9 cellular contexts compared by ENCODE assay signal in genomic region chr10:43136995-43137700, GRCh38. TPM values are rescaled to one million over a fixed set of nuclear protein-coding genes. Genes with fewer than 3 reads are reported as not detected.
A peak's percentile ranks its signal among the peaks of the same experiment; 100 is the strongest.
DNase-seq lines count a peak whose midpoint lies in the region; ATAC-seq, FAIRE-seq and TF ChIP-seq lines count a peak whose summit lies in the region.
"Had no signal": no experiment of that assay in that cellular context is flagged by ENCODE, and none has a peak within 500 bp of the region (broad histone marks: within the 10 kb centered on the region; RNA-seq: fewer than 3 reads in every experiment).

No MANE protein-coding gene starts in this region.

- H3K36me3 ChIP-seq in cardiac muscle cell (no peaks in the 10 kb centered on the region), GM12878 (ENCODE audit: control insufficient read depth in 2 of 2, insufficient read depth in 2 of 2, low read length in 1 of 2) (no peaks in the 10 kb centered on the region), mesenchymal stem cell (ENCODE audit: control insufficient read depth in 1 of 2, insufficient read depth in 2 of 2, low read depth in 1 of 2, low read length in 2 of 2) (no peaks in the 10 kb centered on the region), aorta (ENCODE audit: control insufficient read depth in 1 of 2, insufficient read depth in 2 of 2, low read length in 1 of 2) (no peaks in the 10 kb centered on the region)

- CTCF ChIA-PET in GM12878 (lab: Yijun Ruan, JAX) = no interaction called here

- no peak for TF ChIP-seq POLR2A in GM12878 (IDR thresholded peaks at IDR 0.05; ENCODE audit: low read depth, low read length)

- POLR2A ChIA-PET in GM12878 (lab: Charles Lee) = interaction anchor here (1.1 to 2.2 kb wide), 2 partner anchors 14 to 84 kb away, joined by 5 to 7 read pairs; no protein-coding TSS in a partner anchor

- H4K20me1 ChIP-seq in GM12878 (ENCODE audit: control insufficient read depth, insufficient read depth) = no peaks in the 10 kb centered on the region

- H3K4me2 ChIP-seq in GM12878 (ENCODE audit: control insufficient read depth, insufficient read depth) (peak overlapping the region; percentile 78), mesenchymal stem cell (ENCODE audit: low read length, poor library complexity, severe bottlenecking) (peak overlapping the region; percentile 77)

- H3K4me1 ChIP-seq in cardiac muscle cell (ENCODE audit: low read depth) = peaks cover 7% of the 10 kb centered on the region
- H3K4me1 ChIP-seq in GM12878 (ENCODE audit: control insufficient read depth, insufficient read depth, low read length) = peaks cover 30% of the 10 kb centered on the region
- peaks cover 11% of the 10 kb centered on the region for H3K4me1 ChIP-seq in mesenchymal stem cell (ENCODE audit: control insufficient read depth, insufficient read depth, low read depth, low read length)
- H3K4me1 ChIP-seq in aorta (ENCODE audit: control insufficient read depth in 1 of 2, insufficient read depth in 2 of 2, low read length in 2 of 2) = no peaks in the 10 kb centered on the region

- H2AFZ ChIP-seq in GM12878 (ENCODE audit: control insufficient read depth, low read depth, low read length) (peak overlapping the region; percentile 78; the same call in 1 of the 2 replicates), mesenchymal stem cell (ENCODE audit: low read depth, low read length) (peak overlapping the region; percentile 37)

- peak overlapping the region in 1 of 2 experiments; percentile 84 for H2BK12ac ChIP-seq in mesenchymal stem cell (ENCODE audit: low read length in 2 of 2)

- H3K9ac ChIP-seq in GM12878 (ENCODE audit: control insufficient read depth, insufficient read depth, low read length) (peak overlapping the region; percentile 88), mesenchymal stem cell (ENCODE audit: low read length) (peak overlapping the region; percentile 97)

- H4K91ac ChIP-seq in mesenchymal stem cell (ENCODE audit: low read length) = peak overlapping the region; percentile 48

- H3K18ac ChIP-seq in mesenchymal stem cell (ENCODE audit: low read depth in 1 of 2, low read length in 2 of 2) = peak overlapping the region; percentile 78 to 86

- peaks cover 6% of the 10 kb centered on the region for H3K79me1 ChIP-seq in mesenchymal stem cell (replicated peaks; ENCODE audit: low read length, poor library complexity, severe bottlenecking)

- no peak for TF ChIP-seq CTCF in cardiac muscle cell (IDR thresholded peaks at IDR 0.05; ENCODE audit: low read depth, low read length)
- no peak for TF ChIP-seq CTCF in GM12878 (IDR thresholded peaks at IDR 0.05 in 2 of 3, conservative IDR thresholded peaks at IDR 0.05 in 1 of 3; ENCODE audit: control insufficient read depth in 2 of 3, extremely low read depth in 1 of 3, insufficient read depth in 1 of 3, low read depth in 3 of 3, low read length in 3 of 3)

- peak overlapping the region; percentile 34 for H2BK15ac ChIP-seq in mesenchymal stem cell (ENCODE audit: low read depth, poor library complexity, severe bottlenecking)

- H3K27me3 ChIP-seq in cardiac muscle cell = no peaks in the 10 kb centered on the region
- no peaks in the 10 kb centered on the region for H3K27me3 ChIP-seq in GM12878 (replicated peaks in 1 of 2; ENCODE audit: control insufficient read depth in 2 of 2, insufficient read depth in 2 of 2, low read length in 1 of 2)
- no peaks in the 10 kb centered on the region for H3K27me3 ChIP-seq in mesenchymal stem cell (ENCODE audit: control insufficient read depth in 1 of 2, insufficient read depth in 1 of 2, low read length in 2 of 2)
- H3K27me3 ChIP-seq in aorta (ENCODE audit: control insufficient read depth in 1 of 2, insufficient read depth in 2 of 2, low read length in 1 of 2) = no peaks in the 10 kb centered on the region

- H3K27ac ChIP-seq in cardiac muscle cell = peak overlapping the region; percentile 84
- peak overlapping the region; percentile 58 for H3K27ac ChIP-seq in GM12878 (ENCODE audit: control insufficient read depth, insufficient read depth)
- H3K27ac ChIP-seq in mesenchymal stem cell (ENCODE audit: low read length, poor library complexity, severe bottlenecking) = peak overlapping the region; percentile 43
- peak overlapping the region; percentile 88 to 89 for H3K27ac ChIP-seq in aorta (ENCODE audit: low read depth in 1 of 2, low read length in 2 of 2)

- WGBS in GM12878 (ENCODE audit: insufficient coverage, insufficient replicate concordance, low lambda C conversion rate, missing lambda C conversion rate) = 18% methylated on average over 25 of the region's 27 CpGs
- 42% methylated on average over 23 of the region's 27 CpGs for WGBS in mesenchymal stem cell
- WGBS in aorta, 2 donors = 32 to 37% methylated on average over 27 of the region's 27 CpGs

- H2AK5ac ChIP-seq in mesenchymal stem cell (ENCODE audit: low read length, severe bottlenecking) = peak overlapping the region; percentile 25

- peak overlapping the region; percentile 22 for H2BK120ac ChIP-seq in mesenchymal stem cell (ENCODE audit: low read depth, low read length)

- peak in 1 of 2 donors; percentile 46 for DNase-seq in cardiac muscle cell (ENCODE audit: low read depth in 1 of 2, low spot score in 1 of 2)
- DNase-seq in left cardiac atrium = no peak
- no peak for DNase-seq in GM12878 (ENCODE audit: low read depth, low spot score)
- no peak for DNase-seq in mesenchymal stem cell
- no peak for DNase-seq in aorta
- no peak for DNase-seq in inferior parietal cortex (ENCODE audit: extremely low spot score)
- no peak for DNase-seq in stimulated activated CD4-positive, alpha-beta T cell treated with anti-CD3 and anti-CD28 coated beads, Interleukin-15, amount 100 ng/mL, for 24 hours

- TF ChIP-seq EP300 in GM12878 (IDR thresholded peaks at IDR 0.05; ENCODE audit: borderline replicate concordance in 1 of 2, control insufficient read depth in 1 of 2, low read depth in 2 of 2, low read length in 2 of 2) = no peak

- H3K9me3 ChIP-seq in cardiac muscle cell (ENCODE audit: low read depth) (no peaks in the 10 kb centered on the region), GM12878 (replicated peaks; ENCODE audit: control insufficient read depth, insufficient read depth, low read length) (no peaks in the 10 kb centered on the region), mesenchymal stem cell (ENCODE audit: control insufficient read depth, low read length) (no peaks in the 10 kb centered on the region), aorta (ENCODE audit: control insufficient read depth, low read length) (no peaks in the 10 kb centered on the region)

- H4K8ac ChIP-seq in mesenchymal stem cell (ENCODE audit: low read length) = peak overlapping the region; percentile 83

- TF ChIP-seq RAD21 in GM12878 (IDR thresholded peaks at IDR 0.05; ENCODE audit: insufficient read depth, low read depth, low read length) = no peak

- H2BK5ac ChIP-seq in mesenchymal stem cell (ENCODE audit: low read depth, low read length, poor library complexity, severe bottlenecking) = no peak overlapping the region

- H3K4ac ChIP-seq in mesenchymal stem cell (ENCODE audit: low read depth in 1 of 2, low read length in 2 of 2) = peak overlapping the region; percentile 62 to 64

- no TSS peak for BruUV-seq in GM12878 (replicated peaks; lab: Mats Ljungman, UMichigan)

- H3K4me3 ChIP-seq in cardiac muscle cell = peak overlapping the region; percentile 88
- H3K4me3 ChIP-seq in GM12878 = peak overlapping the region; percentile 91
- H3K4me3 ChIP-seq in mesenchymal stem cell (ENCODE audit: insufficient read depth in 1 of 2, low read depth in 1 of 2, low read length in 2 of 2) = peak overlapping the region; percentile 80 to 95
- H3K4me3 ChIP-seq in aorta (ENCODE audit: low read length in 2 of 2) = peak overlapping the region; percentile 89 to 96

- H3K23ac ChIP-seq in mesenchymal stem cell (ENCODE audit: low read length in 2 of 2) = no peak overlapping the region

- in situ Hi-C loops in GM12878 (cut with MboI) = loop anchor here (10.0 to 25.0 kb wide), 3 partner anchors 275 to 582 kb away; partner anchors contain the start of genes HNRNPF and ZNF33B

- no peak for FAIRE-seq in GM12878 (lab: Jason Lieb, UNC)
- FAIRE-seq: GM18507 had no signal

- SMC1A ChIA-PET in GM12878 (lab: Charles Lee; ENCODE audit: uncharacterized antibody, unreplicated experiment) = no interaction called here

- peaks cover 40% of the 10 kb centered on the region for H3K79me2 ChIP-seq in GM12878 (ENCODE audit: control insufficient read depth, insufficient read depth, low read length)

- intact Hi-C loops in left cardiac atrium (cut with DNase I) (no loop called here), GM12878 (cut with micrococcal nuclease; ENCODE audit: unreplicated experiment) (loop anchor here (5.0 to 10.0 kb wide), 2 partner anchors 270 to 502 kb away; partner anchors contain the start of genes HNRNPF and ZNF33B), aorta (cut with DNase I) (loop anchor here in 1 of 2 donors (10.0 kb wide), 1 partner anchor 352 kb away; the partner anchor contains the start of gene BMS1)

- H3K14ac ChIP-seq in mesenchymal stem cell (ENCODE audit: low read length in 2 of 2) = peak overlapping the region; percentile 5 to 22

- RAD21 ChIA-PET in GM12878 (lab: Charles Lee; ENCODE audit: unreplicated experiment) = interaction anchor here (0.6 to 1.1 kb wide), 2 partner anchors 16 to 369 kb away, joined by 4 to 5 read pairs; no protein-coding TSS in a partner anchor

- no peak for ATAC-seq in left cardiac atrium
- ATAC-seq in GM12878 = no peak
- no peak for ATAC-seq in aorta (ENCODE audit: low FRiP score)
- ATAC-seq in GM19467 (IDR thresholded peaks at IDR 0.05; ENCODE audit: unreplicated experiment) = no peak

RNA-seq across cellular contexts. Expression of gene CSGALNACT2, which starts 1.1 kb away (rescaled TPM):
- total RNA-seq in cardiac muscle cell (6.4 and 8.3 TPM in 2 replicates), left cardiac atrium (10 to 100 TPM; 12.0 to 17.0 TPM), GM12878 (2014; rRNA removed) (5.1 and 6.4 TPM in 2 replicates), GM12878 (2014; rRNA removed; fragmentation: Illumina TruSeq; extraction: Trizol) (6.0 and 6.3 TPM in 2 replicates), GM12878 (2021) (7.6 and 8.4 TPM in 2 replicates), aorta (10 to 100 TPM; 32.7 to 35.8 TPM)
- polyA plus RNA-seq in cardiac muscle cell (9.9 and 11.6 TPM in 2 replicates), GM12878 (2011; rRNA removed) (12.6 and 18.8 TPM in 2 replicates), GM12878 (2014; fragmentation: Illumina TruSeq; extraction: Trizol) (12.3 and 18.3 TPM in 2 replicates), GM12878 (2014; fragmentation: Nextera tagmentation; extraction: Ambion mirVana) (1 to 10 TPM; 2.5 to 4.0 TPM), GM12878 (2014; rRNA removed) (7.4 and 10.1 TPM in 2 replicates), GM12878 (2016; fragmentation: Nextera tagmentation; extraction: Ambion mirVana) (1 to 10 TPM; 9.0 to 9.9 TPM), aorta (10 to 100 TPM; 18.2 to 20.1 TPM)
- 12.3 and 14.1 TPM in 2 replicates for total RNA-seq in GM12878 (2013; cell fraction: nucleolus; rRNA removed)
- 5.7 TPM for polyA plus RNA-seq in GM12878 (2011; ENCODE audit: low read depth)
- polyA plus RNA-seq in GM12878 (2011; cell fraction: cytosol; rRNA removed) = 4.6 and 6.2 TPM in 2 replicates
- 12.0 and 12.8 TPM in 2 replicates for polyA plus RNA-seq in GM12878 (2011; cell fraction: nucleus; rRNA removed)
- polyA plus RNA-seq in GM12878 (2012) = 8.0 and 10.6 TPM in 2 replicates
- polyA minus RNA-seq in GM12878 (2011; rRNA and poly(A)+ RNA removed) = 5.5 and 7.8 TPM in 2 replicates
- 3.2 and 3.5 TPM in 2 replicates for polyA minus RNA-seq in GM12878 (2011; cell fraction: cytosol; rRNA and poly(A)+ RNA removed)
- polyA minus RNA-seq in GM12878 (2011; cell fraction: nucleus; rRNA and poly(A)+ RNA removed) = 2.5 and 3.7 TPM in 2 replicates
- polyA plus RNA-seq in mesenchymal stem cell (2013, experiment 1 of 2) = 35.5 TPM
- 37.6 TPM for polyA plus RNA-seq in mesenchymal stem cell (2013, experiment 2 of 2)
